Comparison of ENCODE assay signal across 13 cellular contexts in the genomic region with DNA sequence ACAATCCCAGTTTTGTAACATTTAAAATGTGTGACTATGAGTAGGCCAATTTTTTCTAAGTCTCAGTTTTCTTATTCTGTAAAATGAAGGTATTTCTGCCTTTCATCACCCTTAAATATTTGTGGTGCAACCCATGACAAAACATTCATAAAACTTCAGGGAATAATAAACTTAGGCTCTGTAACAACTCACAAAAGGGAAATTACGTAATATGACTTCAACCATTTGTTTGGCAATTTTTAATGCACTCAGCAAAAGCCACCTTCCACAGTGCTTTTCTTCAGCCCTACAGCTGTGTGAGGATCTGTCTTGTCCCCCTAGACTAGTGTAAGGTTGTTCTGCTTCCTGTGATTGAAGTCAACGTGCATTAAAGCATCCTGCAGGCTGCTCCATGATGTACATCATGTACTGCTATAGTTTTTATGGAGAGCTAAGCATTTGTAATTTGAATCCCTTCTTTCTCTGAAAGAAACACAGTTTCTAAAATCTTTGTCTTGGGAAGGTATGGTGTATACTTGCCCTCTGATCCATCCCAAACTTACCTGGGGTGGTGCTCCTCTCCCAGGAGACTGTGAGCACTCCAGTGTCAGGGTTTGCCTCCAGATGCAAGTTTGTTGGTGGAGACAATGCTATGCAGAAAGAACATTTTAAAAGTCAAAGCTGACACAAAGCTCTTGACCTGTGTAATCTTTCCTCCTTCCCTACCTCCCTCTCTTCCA. TPM values are rescaled to one million over a fixed set of nuclear protein-coding genes. Genes with fewer than 3 reads are reported as not detected.
DNase-seq lines count a peak whose midpoint lies in the region; ATAC-seq, FAIRE-seq and TF ChIP-seq lines count a peak whose summit lies in the region.
"Had no signal": no experiment of that assay in that cellular context is flagged by ENCODE, and none has a peak within 500 bp of the region (broad histone marks: within the 10 kb centered on the region; RNA-seq: fewer than 3 reads in every experiment).

No MANE protein-coding gene starts in this region.

- peak; percentile 40 to 46; a peak in 2 of 4 replicates for TF ChIP-seq POLR2A in HepG2 (IDR thresholded peaks at IDR 0.05; ENCODE audit: insufficient read depth in 1 of 2, low read depth in 2 of 2, low read length in 2 of 2)

- H4K20me1 ChIP-seq in HepG2 (ENCODE audit: insufficient read depth, low read length), result peaks cover 24% of the 10 kb centered on the region

- peaks cover 46 to 90% of the 10 kb centered on the region in 2 experiments for H3K36me3 ChIP-seq in HepG2 (replicated peaks in 1 of 2; ENCODE audit: control insufficient read depth in 1 of 2, insufficient read depth in 2 of 2, low read length in 2 of 2)

- in situ Hi-C loops in HepG2 (cut with HindIII; ENCODE audit: extremely low pct_ligation_motif_present, low pct_unique_long_range_greater_than_20kb), result no loop called here

- no peak for TF ChIP-seq EP300 in HepG2 (IDR thresholded peaks at IDR 0.05; ENCODE audit: low read depth in 2 of 2, low read length in 2 of 2)
- no peak for TF ChIP-seq EP300 in HepG2 (CRISPR knock-in tag; IDR thresholded peaks at IDR 0.05; ENCODE audit: borderline replicate concordance)

- no peak overlapping the region for H2AFZ ChIP-seq in HepG2 (ENCODE audit: low read length)

- FAIRE-seq in HepG2 (lab: Jason Lieb, UNC), result no peak
- FAIRE-seq: islet of Langerhans had no signal

- WGBS in HepG2 (ENCODE audit: low lambda C conversion rate), result 98% methylated on average over 2 of the region's 2 CpGs

- POLR2A ChIA-PET in AG04450 (lab: Yijun Ruan, JAX) (interaction anchor here (0.5 to 2.2 kb wide), 5 partner anchors 11 to 664 kb away, joined by 3 to 7 read pairs (median 4); no protein-coding TSS in a partner anchor), HepG2 (lab: Yijun Ruan, JAX) (interaction anchor here (1.1 to 2.8 kb wide), 5 partner anchors 9 to 20 kb away, joined by 3 to 12 read pairs (median 3); no protein-coding TSS in a partner anchor), GM10248 (lab: Yijun Ruan, JAX) (no interaction called here)

- intact Hi-C loops in HepG2 (cut with micrococcal nuclease; ENCODE audit: unreplicated experiment), result loop anchor here (1.0 kb wide), 1 partner anchor 524 kb away; no protein-coding TSS in a partner anchor

- no peaks in the 10 kb centered on the region for H3K79me2 ChIP-seq in HepG2 (ENCODE audit: insufficient read depth, low read length)

- H3K27me3 ChIP-seq in AG04450 (ENCODE audit: control insufficient read depth, insufficient read depth, low read length) (no peaks in the 10 kb centered on the region), HepG2 (ENCODE audit: control insufficient read depth in 1 of 2, insufficient read depth in 2 of 2, low read length in 2 of 2) (no peaks in the 10 kb centered on the region)
- H3K27me3 ChIP-seq: BLaER1 treated with 17β-estradiol and CSF1 and Interleukin-3, amounts not matched to agents 10 nM and 100 nM had no signal

- DNase-seq in AG04450 (ENCODE audit: low read depth, low spot score) (peak; percentile 63), HT1080 (ENCODE audit: low read depth) (peak; percentile 22), amniotic epithelial cell (ENCODE audit: low read depth) (peak; percentile 93), HepG2 (ENCODE audit: low spot score) (no peak), midbrain (lab: John Stamatoyannopoulos, UW) (no peak), GM10248 (ENCODE audit: extremely low spot score) (no peak)
- DNase-seq in stimulated activated CD4-positive, alpha-beta T cell treated with anti-CD3 and anti-CD28 coated beads, Interleukin-4, amount 100 ng/mL, for 4 hours, result no peak
- DNase-seq: activated CD8-positive, alpha-beta T cell treated with anti-CD3 and anti-CD28 coated beads, Interleukin-2, amount 10 ng/mL, durations not matched to agents 7 days and 5 days; NCI-H1417 treated with DMSO at 0.1 percent for 48 hours; stimulated activated naive CD8-positive, alpha-beta T cell treated with anti-CD3 and anti-CD28 coated beads, Interleukin-15, amount 100 ng/mL, for 72 hours had no signal

- BruUV-seq in HepG2 (replicated peaks; lab: Mats Ljungman, UMichigan), result no TSS peak

- H3K4me1 ChIP-seq in HepG2 (ENCODE audit: insufficient read depth, low read length), result peaks cover 27% of the 10 kb centered on the region

- H3K4me2 ChIP-seq in HepG2 (ENCODE audit: low read depth, low read length), result no peak overlapping the region

- H3K27ac ChIP-seq in AG04450 (ENCODE audit: low read depth, low read length) (peak overlapping the region; percentile 22), HepG2 (ENCODE audit: extremely low read length, insufficient read depth, low read length) (no peak overlapping the region)
- H3K27ac ChIP-seq: BLaER1 treated with 17β-estradiol and CSF1 and Interleukin-3, amounts not matched to agents 10 nM and 100 nM had no signal

- H3K9me3 ChIP-seq in AG04450 (ENCODE audit: control insufficient read depth, insufficient read depth, low read length) (no peaks in the 10 kb centered on the region), HepG2 (ENCODE audit: low read length) (no peaks in the 10 kb centered on the region)
- H3K9me3 ChIP-seq: BLaER1 treated with 17β-estradiol and CSF1 and Interleukin-3, amounts not matched to agents 10 nM and 100 nM had no signal

- TF ChIP-seq CTCF in AG04450 (IDR thresholded peaks at IDR 0.05; ENCODE audit: low read depth, low read length) (no peak), HepG2 (CRISPR knock-in tag; IDR thresholded peaks at IDR 0.05) (no peak), GM10248 (IDR thresholded peaks at IDR 0.05; ENCODE audit: control extremely low read depth, extremely low read depth, low read depth, missing control alignments) (no peak)

- H3K9ac ChIP-seq in HepG2 (ENCODE audit: insufficient read depth, low read depth, low read length), result no peak overlapping the region
- H3K9ac ChIP-seq: BLaER1 treated with 17β-estradiol and CSF1 and Interleukin-3, amounts not matched to agents 10 nM and 100 nM had no signal

- TF ChIP-seq RAD21 in HepG2 (CRISPR knock-in tag; IDR thresholded peaks at IDR 0.05), result no peak

- ATAC-seq in HepG2 (peak; percentile 6; the same call in 2 of the 3 replicates), HG02571 (IDR thresholded peaks at IDR 0.05; ENCODE audit: unreplicated experiment) (no peak)
- ATAC-seq: activated CD8-positive, alpha-beta T cell treated with anti-CD3 and anti-CD28 coated beads, Interleukin-2, amount 10 ng/mL, durations not matched to agents 7 days and 5 days; stimulated activated naive CD8-positive, alpha-beta T cell treated with anti-CD3 and anti-CD28 coated beads, Interleukin-15, amount 100 ng/mL, for 72 hours had no signal

- H3K4me3 ChIP-seq in AG04450 (ENCODE audit: low read depth, low read length), result no peak overlapping the region
- H3K4me3 ChIP-seq in HepG2 (replicated peaks in 1 of 3; ENCODE audit: insufficient read depth in 1 of 3, low read depth in 2 of 3, low read length in 3 of 3), result no peak overlapping the region
- H3K4me3 ChIP-seq: BLaER1 treated with 17β-estradiol and CSF1 and Interleukin-3, amounts not matched to agents 10 nM and 100 nM had no signal

- CTCF ChIA-PET in AG04450 (lab: Charles Lee) (interaction anchor here (0.6 to 1.9 kb wide), 7 partner anchors 9 to 625 kb away, joined by 3 to 8 read pairs (median 3); no protein-coding TSS in a partner anchor), HepG2 (lab: Yijun Ruan, JAX; ENCODE audit: low intra/inter-chr PET ratio, low total read pairs) (no interaction called here), GM10248 (lab: Yijun Ruan, JAX) (interaction anchor here (1.3 to 1.5 kb wide), 2 partner anchors 13 to 17 kb away, joined by 3 to 4 read pairs; no protein-coding TSS in a partner anchor)

TF ChIP-seq in HepG2, 621 proteins besides CTCF, POLR2A, EP300 and RAD21 (continues in another document):
- peak; percentile 76 for TF ChIP-seq RBFOX2 (IDR thresholded peaks at IDR 0.05; ENCODE audit: low read depth, low read length)
- TF ChIP-seq ZNF124 (CRISPR knock-in tag; IDR thresholded peaks at IDR 0.05), result no peak
- TF ChIP-seq RBM22 (optimal IDR thresholded peaks at IDR 0.05; ENCODE audit: low read length), result peak; percentile 99
- peak; percentile 75 for TF ChIP-seq POLR2G (IDR thresholded peaks at IDR 0.05; ENCODE audit: low read depth, low read length)
- peak; percentile 71 for TF ChIP-seq POLR2AphosphoS5 (IDR thresholded peaks at IDR 0.05; ENCODE audit: low read depth, low read length)
- TF ChIP-seq SSRP1 (CRISPR knock-in tag; IDR thresholded peaks at IDR 0.05), result 0 out of 2 replicates have a peak, but pooled peaks have one; percentile 78
- TF ChIP-seq HNRNPK (IDR thresholded peaks at IDR 0.05; ENCODE audit: low read depth, low read length, poor library complexity, severe bottlenecking), result peak; percentile 73
- TF ChIP-seq AGO2 (optimal IDR thresholded peaks at IDR 0.05; ENCODE audit: low read depth, low read length), result peak; percentile 63

RNA-seq across cellular contexts. Expression of gene FN1, which starts 39.1 kb away (rescaled TPM):
- polyA plus RNA-seq in AG04450 (2011; rRNA removed), result 6,646 and 8,374 TPM in 2 replicates
- 8,900 and 10,922 TPM in 2 replicates for polyA minus RNA-seq in AG04450 (2011; rRNA and poly(A)+ RNA removed)
- 228 and 266 TPM in 2 replicates for total RNA-seq in HT1080 (2014; rRNA removed; shearing (Covaris generic))
- 106 and 136 TPM in 2 replicates for polyA plus RNA-seq in HT1080 (2015; cell fraction: cytosol; rRNA removed)
- 3,659 and 4,053 TPM in 2 replicates for polyA plus RNA-seq in HT1080 (2015; cell fraction: nucleus; rRNA removed)
- 1,029 and 1,847 TPM in 2 replicates for total RNA-seq in HepG2 (2016; rRNA removed; fragmentation: Illumina TruSeq; extraction: Trizol)
- total RNA-seq in HepG2 (2016; cell fraction: cytosol; rRNA removed; fragmentation: Illumina TruSeq; extraction: Trizol; ENCODE audit: low read depth), result 126 and 147 TPM in 2 replicates
- total RNA-seq in HepG2 (2016; cell fraction: insoluble cytoplasmic fraction; rRNA removed; fragmentation: Illumina TruSeq; extraction: Trizol), result 854 and 1,853 TPM in 2 replicates
- total RNA-seq in HepG2 (2016; cell fraction: membrane; rRNA removed; fragmentation: Illumina TruSeq; extraction: Trizol), result 296 and 350 TPM in 2 replicates
- total RNA-seq in HepG2 (2016; cell fraction: nucleus; rRNA removed; fragmentation: Illumina TruSeq; extraction: Trizol), result 2,550 and 3,138 TPM in 2 replicates
- 6,471 and 8,294 TPM in 2 replicates for polyA plus RNA-seq in HepG2 (2011; rRNA removed)
- polyA plus RNA-seq in HepG2 (2011; cell fraction: cytosol; rRNA removed), result 5,228 and 6,020 TPM in 2 replicates
- polyA plus RNA-seq in HepG2 (2011; cell fraction: nucleus; rRNA removed), result 7,071 and 7,329 TPM in 2 replicates
- 6,919 and 7,291 TPM in 2 replicates for polyA plus RNA-seq in HepG2 (2012)
- polyA plus RNA-seq in HepG2 (2016; cell fraction: cytosol; fragmentation: Illumina TruSeq; extraction: Trizol; ENCODE audit: low read depth), result 105 and 116 TPM in 2 replicates
- polyA plus RNA-seq in HepG2 (2016; cell fraction: insoluble cytoplasmic fraction; fragmentation: Illumina TruSeq; extraction: Trizol; ENCODE audit: low read depth), result 930 and 1,012 TPM in 2 replicates
- 206 and 247 TPM in 2 replicates for polyA plus RNA-seq in HepG2 (2016; cell fraction: membrane; fragmentation: Illumina TruSeq; extraction: Trizol; ENCODE audit: low read depth)
- polyA plus RNA-seq in HepG2 (2016; cell fraction: nucleus; fragmentation: Illumina TruSeq; extraction: Trizol; ENCODE audit: insufficient read depth, low read depth), result 3,833 and 4,011 TPM in 2 replicates
- 4.7 and 8,343 TPM in 2 replicates for polyA minus RNA-seq in HepG2 (2011; rRNA and poly(A)+ RNA removed; ENCODE audit: low replicate concordance)
- 6,416 and 9,415 TPM in 2 replicates for polyA minus RNA-seq in HepG2 (2011; cell fraction: cytosol; rRNA and poly(A)+ RNA removed)
- 5,814 and 6,553 TPM in 2 replicates for polyA minus RNA-seq in HepG2 (2011; cell fraction: nucleus; rRNA and poly(A)+ RNA removed)

Comparison
In these comparisons a context has a peak if more than half of its experiments do, and no peak if none do; other contexts are left out.
1. DNase-seq: peak in AG04450 (single experiment), HT1080 (single experiment) and amniotic epithelial cell (single experiment); none in HepG2 (single experiment), midbrain (single experiment), stimulated activated CD4-positive, alpha-beta T cell treated with anti-CD3 and anti-CD28 coated beads, Interleukin-4, amount 100 ng/mL, for 4 hours (0 of 2) and GM10248 (single experiment).